Comparison of ENCODE assay signal across 9 cellular contexts in genomic region chr7:140625908-140626868, GRCh38. TPM values are rescaled to one million over a fixed set of nuclear protein-coding genes. Genes with fewer than 3 reads are reported as not detected.
DNase-seq lines count a peak whose midpoint lies in the region; ATAC-seq and TF ChIP-seq lines count a peak whose summit lies in the region.
"Had no signal": no experiment of that assay in that cellular context is flagged by ENCODE, and none has a peak within 500 bp of the region (broad histone marks: within the 10 kb centered on the region; RNA-seq: fewer than 3 reads in every experiment).

No MANE protein-coding gene starts in this region.

- H3K4me3 ChIP-seq in heart left ventricle = no peak overlapping the region

- H3K27me3 ChIP-seq in heart left ventricle = no peaks in the 10 kb centered on the region

- DNase-seq in HFFc6 (peak; percentile 82), WTC11 (ENCODE audit: low spot score) (peak; percentile 72), heart left ventricle (peak; percentile 92 to 96 (median 92)), putamen (ENCODE audit: low spot score) (peak; percentile 72), activated T-cell treated with anti-CD3 and anti-CD28 coated beads for 4 hours (no peak)
- no peak for DNase-seq in stimulated activated CD8-positive, alpha-beta memory T cell treated with anti-CD3 and anti-CD28 coated beads, Interleukin-4, amount 100 ng/mL, for 48 hours
- DNase-seq in stimulated activated naive CD8-positive, alpha-beta T cell treated with anti-CD3 and anti-CD28 coated beads, Interleukin-15, Interleukin-2, amounts not matched to agents 100 U/mL and 50 U/mL, for 24 hours = no peak

- H3K36me3 ChIP-seq in heart left ventricle = peaks cover 0 to 4% (median 0%) of the 10 kb centered on the region in 9 donors
- H3K36me3 ChIP-seq: neutrophil had no signal

- WGBS in heart left ventricle, 4 donors = 49 to 55% (median 51%) methylated on average over 16 to 17 of the region's 17 CpGs

- peaks cover 41% of the 10 kb centered on the region for H3K4me1 Mint-ChIP-seq in HFFc6 (ENCODE audit: low read depth)
- H3K4me1 Mint-ChIP-seq in WTC11 = peaks cover 27% of the 10 kb centered on the region

- TF ChIP-seq CTCF in HFFc6 (IDR thresholded peaks at IDR 0.05) = no peak
- TF ChIP-seq CTCF in WTC11 (IDR thresholded peaks at IDR 0.05) = no peak
- no peak for TF ChIP-seq CTCF in heart left ventricle (IDR thresholded peaks at IDR 0.05)

- peak overlapping the region; percentile 92 for H3K27ac Mint-ChIP-seq in HFFc6
- peak overlapping the region; percentile 96 for H3K27ac Mint-ChIP-seq in WTC11

- H3K4me1 ChIP-seq in heart left ventricle = peaks cover 0 to 59% (median 28%) of the 10 kb centered on the region in 12 donors

- POLR2A ChIA-PET in WTC11 (lab: Charles Lee) = interaction anchor here (0.5 kb wide), 1 partner anchor 62 kb away, joined by 4 read pairs; no protein-coding TSS in a partner anchor

- ATAC-seq in WTC11 = peak; percentile 81
- peak; percentile 80 to 88 (median 86) for ATAC-seq in heart left ventricle
- no peak for ATAC-seq in HG03135 (IDR thresholded peaks at IDR 0.05; ENCODE audit: unreplicated experiment)
- ATAC-seq in stimulated activated naive CD8-positive, alpha-beta T cell treated with anti-CD3 and anti-CD28 coated beads, Interleukin-15, Interleukin-2, amounts not matched to agents 100 U/mL and 50 U/mL, for 24 hours = no peak

- H3K9me3 ChIP-seq in heart left ventricle = no peaks in the 10 kb centered on the region
- H3K9me3 ChIP-seq: neutrophil had no signal

- peak overlapping the region; percentile 75 for H3K4me3 Mint-ChIP-seq in HFFc6
- no peak overlapping the region for H3K4me3 Mint-ChIP-seq in WTC11

- H3K36me3 Mint-ChIP-seq in HFFc6 (ENCODE audit: low read depth) (no peaks in the 10 kb centered on the region), WTC11 (no peaks in the 10 kb centered on the region)

- TF ChIP-seq POLR2A in heart left ventricle (IDR thresholded peaks at IDR 0.05) = no peak

- intact Hi-C loops in heart left ventricle (cut with DNase I) = no loop called here

- CTCF ChIA-PET in WTC11 (lab: Charles Lee) = interaction anchor here (0.5 to 2.7 kb wide), 6 partner anchors 10 to 108 kb away, joined by 3 to 12 read pairs (median 6); partner anchors contain the start of gene DENND2A

- H3K27ac ChIP-seq in heart left ventricle = peak overlapping the region; percentile 51 to 89 (median 75)
- H3K27ac ChIP-seq: neutrophil had no signal

- H3K27me3 Mint-ChIP-seq in HFFc6 (ENCODE audit: insufficient read depth) (peaks cover 5% of the 10 kb centered on the region), WTC11 (ENCODE audit: low read depth) (no peaks in the 10 kb centered on the region)

- H3K9me3 Mint-ChIP-seq in HFFc6 = no peaks in the 10 kb centered on the region
- H3K9me3 Mint-ChIP-seq in WTC11 = no peaks in the 10 kb centered on the region

TF ChIP-seq in WTC11, 78 proteins besides CTCF, POLR2A, EP300 and RAD21:
- TF ChIP-seq GRHL2 (CRISPR knock-in tag; IDR thresholded peaks at IDR 0.05; ENCODE audit: insufficient replicate concordance, severe bottlenecking) (no peak), ZNF423 (CRISPR knock-in tag; IDR thresholded peaks at IDR 0.05) (peak; percentile 72; the same call in 1 of the 2 replicates), CBFB (CRISPR knock-in tag; IDR thresholded peaks at IDR 0.05; ENCODE audit: low read depth) (no peak), ZNF232 (CRISPR knock-in tag; IDR thresholded peaks at IDR 0.05) (no peak), TCF7 (CRISPR knock-in tag; IDR thresholded peaks at IDR 0.05; ENCODE audit: low read depth) (no peak), ZBTB21 (CRISPR knock-in tag; IDR thresholded peaks at IDR 0.05; ENCODE audit: borderline replicate concordance) (no peak), TEAD1 (CRISPR knock-in tag; IDR thresholded peaks at IDR 0.05) (peak; percentile 60; the same call in 1 of the 2 replicates), OVOL2 (CRISPR knock-in tag; IDR thresholded peaks at IDR 0.05; ENCODE audit: borderline replicate concordance) (no peak), ZNF281 (CRISPR knock-in tag; IDR thresholded peaks at IDR 0.05) (no peak), AR (CRISPR knock-in tag; IDR thresholded peaks at IDR 0.05) (peak; percentile 58; the same call in 1 of the 2 replicates), PRRX2 (CRISPR knock-in tag; IDR thresholded peaks at IDR 0.05) (no peak), TP53 (CRISPR knock-in tag; IDR thresholded peaks at IDR 0.05) (no peak), GABPB1 (CRISPR knock-in tag; IDR thresholded peaks at IDR 0.05) (no peak), FOXJ3 (CRISPR knock-in tag; IDR thresholded peaks at IDR 0.05; ENCODE audit: borderline replicate concordance) (no peak)
TF ChIP-seq in WTC11: peak in this region for 3.

RNA-seq across cellular contexts. Expression of gene DENND2A, which starts 14.4 kb away (rescaled TPM):
- under 1 TPM; 0.50 to 0.99 (median 0.58) TPM for total RNA-seq in HFFc6 (2021; fragmentation: NEBNext Ultra II Directional; extraction: Animal tissue kit (Norgen Biotek cat#: 25700))
- total RNA-seq in WTC11 (2021) = 10.0 to 13.6 TPM (median 12.7 TPM) in 3 replicates
- total RNA-seq in heart left ventricle = 10 to 100 TPM in 6 of 9 donors, 1 to 10 TPM in 3; 6.7 to 17.9 (median 10.8) TPM
- 1 to 10 TPM; 4.6 to 6.2 TPM for polyA plus RNA-seq in heart left ventricle

RNA-seq across cellular contexts. Expression of gene ADCK2, which starts 46.6 kb away (rescaled TPM):
- 10 to 100 TPM in 3 of 6 experiments, 1 to 10 TPM in 3; 9.2 to 13.6 (median 10.0) TPM for total RNA-seq in HFFc6 (2021; fragmentation: NEBNext Ultra II Directional; extraction: Animal tissue kit (Norgen Biotek cat#: 25700))
- 10.1 to 12.7 TPM (median 12.0 TPM) in 3 replicates for total RNA-seq in WTC11 (2021)
- 10 to 100 TPM in 6 of 9 donors, 1 to 10 TPM in 3; 6.8 to 18.3 (median 10.5) TPM for total RNA-seq in heart left ventricle
- 10 to 100 TPM in 1 of 2 donors, 1 to 10 TPM in 1; 5.3 to 15.4 TPM for polyA plus RNA-seq in heart left ventricle

Comparison
In these comparisons a context has a peak if more than half of its experiments do, and no peak if none do; other contexts are left out.
1. DNase-seq: peak in HFFc6 (single experiment), WTC11 (single experiment), heart left ventricle (5 of 5) and putamen (single experiment); none in stimulated activated CD8-positive, alpha-beta memory T cell treated with anti-CD3 and anti-CD28 coated beads, Interleukin-4, amount 100 ng/mL, for 48 hours (single experiment), activated T-cell treated with anti-CD3 and anti-CD28 coated beads for 4 hours (single experiment) and stimulated activated naive CD8-positive, alpha-beta T cell treated with anti-CD3 and anti-CD28 coated beads, Interleukin-15, Interleukin-2, amounts not matched to agents 100 U/mL and 50 U/mL, for 24 hours (single experiment).
2. ATAC-seq: peak in WTC11 (single experiment) and heart left ventricle (4 of 4); none in HG03135 (single experiment) and stimulated activated naive CD8-positive, alpha-beta T cell treated with anti-CD3 and anti-CD28 coated beads, Interleukin-15, Interleukin-2, amounts not matched to agents 100 U/mL and 50 U/mL, for 24 hours (single experiment).